ENCODE assay signal across 1 cellular context in the genomic region with DNA sequence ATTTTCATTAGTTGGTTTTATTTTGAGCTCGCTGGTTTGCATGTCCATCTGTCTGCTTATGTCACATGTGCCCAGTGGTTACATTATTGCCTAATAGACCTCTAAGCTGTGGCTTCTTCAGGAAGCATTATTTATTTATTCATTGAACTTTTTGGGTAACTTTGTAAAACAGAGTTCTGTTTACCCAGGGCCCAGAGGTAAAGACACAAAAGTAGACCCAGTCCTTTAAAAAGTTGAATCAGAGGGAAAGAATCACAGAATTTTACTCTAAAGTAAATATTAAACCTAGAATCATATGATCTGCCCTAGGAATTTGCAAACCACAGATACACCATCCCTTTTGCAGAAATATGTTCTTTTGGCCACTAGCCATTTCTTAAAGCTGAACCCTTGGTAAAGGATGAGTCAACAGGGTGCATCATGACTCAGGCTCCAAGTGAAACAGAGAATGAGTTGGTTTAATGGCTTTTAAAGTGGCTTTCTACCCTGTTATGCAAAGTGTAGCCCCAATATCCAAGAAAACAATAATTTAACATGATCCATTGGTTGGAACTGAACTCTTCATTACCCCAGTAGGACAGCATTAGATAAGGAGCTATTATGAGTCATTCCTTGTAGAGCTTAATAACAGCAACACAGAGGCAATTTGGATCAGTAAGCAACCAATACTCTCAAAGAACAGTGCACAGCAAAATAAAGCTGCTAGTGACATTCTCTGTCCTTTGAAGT.
TF ChIP-seq lines count a peak whose summit lies in the region.

No MANE protein-coding gene starts in this region.

TF ChIP-seq in GM23338, 12 proteins besides CTCF, POLR2A, EP300 and RAD21 (continued from another document):
- TF ChIP-seq, protein P1, sequence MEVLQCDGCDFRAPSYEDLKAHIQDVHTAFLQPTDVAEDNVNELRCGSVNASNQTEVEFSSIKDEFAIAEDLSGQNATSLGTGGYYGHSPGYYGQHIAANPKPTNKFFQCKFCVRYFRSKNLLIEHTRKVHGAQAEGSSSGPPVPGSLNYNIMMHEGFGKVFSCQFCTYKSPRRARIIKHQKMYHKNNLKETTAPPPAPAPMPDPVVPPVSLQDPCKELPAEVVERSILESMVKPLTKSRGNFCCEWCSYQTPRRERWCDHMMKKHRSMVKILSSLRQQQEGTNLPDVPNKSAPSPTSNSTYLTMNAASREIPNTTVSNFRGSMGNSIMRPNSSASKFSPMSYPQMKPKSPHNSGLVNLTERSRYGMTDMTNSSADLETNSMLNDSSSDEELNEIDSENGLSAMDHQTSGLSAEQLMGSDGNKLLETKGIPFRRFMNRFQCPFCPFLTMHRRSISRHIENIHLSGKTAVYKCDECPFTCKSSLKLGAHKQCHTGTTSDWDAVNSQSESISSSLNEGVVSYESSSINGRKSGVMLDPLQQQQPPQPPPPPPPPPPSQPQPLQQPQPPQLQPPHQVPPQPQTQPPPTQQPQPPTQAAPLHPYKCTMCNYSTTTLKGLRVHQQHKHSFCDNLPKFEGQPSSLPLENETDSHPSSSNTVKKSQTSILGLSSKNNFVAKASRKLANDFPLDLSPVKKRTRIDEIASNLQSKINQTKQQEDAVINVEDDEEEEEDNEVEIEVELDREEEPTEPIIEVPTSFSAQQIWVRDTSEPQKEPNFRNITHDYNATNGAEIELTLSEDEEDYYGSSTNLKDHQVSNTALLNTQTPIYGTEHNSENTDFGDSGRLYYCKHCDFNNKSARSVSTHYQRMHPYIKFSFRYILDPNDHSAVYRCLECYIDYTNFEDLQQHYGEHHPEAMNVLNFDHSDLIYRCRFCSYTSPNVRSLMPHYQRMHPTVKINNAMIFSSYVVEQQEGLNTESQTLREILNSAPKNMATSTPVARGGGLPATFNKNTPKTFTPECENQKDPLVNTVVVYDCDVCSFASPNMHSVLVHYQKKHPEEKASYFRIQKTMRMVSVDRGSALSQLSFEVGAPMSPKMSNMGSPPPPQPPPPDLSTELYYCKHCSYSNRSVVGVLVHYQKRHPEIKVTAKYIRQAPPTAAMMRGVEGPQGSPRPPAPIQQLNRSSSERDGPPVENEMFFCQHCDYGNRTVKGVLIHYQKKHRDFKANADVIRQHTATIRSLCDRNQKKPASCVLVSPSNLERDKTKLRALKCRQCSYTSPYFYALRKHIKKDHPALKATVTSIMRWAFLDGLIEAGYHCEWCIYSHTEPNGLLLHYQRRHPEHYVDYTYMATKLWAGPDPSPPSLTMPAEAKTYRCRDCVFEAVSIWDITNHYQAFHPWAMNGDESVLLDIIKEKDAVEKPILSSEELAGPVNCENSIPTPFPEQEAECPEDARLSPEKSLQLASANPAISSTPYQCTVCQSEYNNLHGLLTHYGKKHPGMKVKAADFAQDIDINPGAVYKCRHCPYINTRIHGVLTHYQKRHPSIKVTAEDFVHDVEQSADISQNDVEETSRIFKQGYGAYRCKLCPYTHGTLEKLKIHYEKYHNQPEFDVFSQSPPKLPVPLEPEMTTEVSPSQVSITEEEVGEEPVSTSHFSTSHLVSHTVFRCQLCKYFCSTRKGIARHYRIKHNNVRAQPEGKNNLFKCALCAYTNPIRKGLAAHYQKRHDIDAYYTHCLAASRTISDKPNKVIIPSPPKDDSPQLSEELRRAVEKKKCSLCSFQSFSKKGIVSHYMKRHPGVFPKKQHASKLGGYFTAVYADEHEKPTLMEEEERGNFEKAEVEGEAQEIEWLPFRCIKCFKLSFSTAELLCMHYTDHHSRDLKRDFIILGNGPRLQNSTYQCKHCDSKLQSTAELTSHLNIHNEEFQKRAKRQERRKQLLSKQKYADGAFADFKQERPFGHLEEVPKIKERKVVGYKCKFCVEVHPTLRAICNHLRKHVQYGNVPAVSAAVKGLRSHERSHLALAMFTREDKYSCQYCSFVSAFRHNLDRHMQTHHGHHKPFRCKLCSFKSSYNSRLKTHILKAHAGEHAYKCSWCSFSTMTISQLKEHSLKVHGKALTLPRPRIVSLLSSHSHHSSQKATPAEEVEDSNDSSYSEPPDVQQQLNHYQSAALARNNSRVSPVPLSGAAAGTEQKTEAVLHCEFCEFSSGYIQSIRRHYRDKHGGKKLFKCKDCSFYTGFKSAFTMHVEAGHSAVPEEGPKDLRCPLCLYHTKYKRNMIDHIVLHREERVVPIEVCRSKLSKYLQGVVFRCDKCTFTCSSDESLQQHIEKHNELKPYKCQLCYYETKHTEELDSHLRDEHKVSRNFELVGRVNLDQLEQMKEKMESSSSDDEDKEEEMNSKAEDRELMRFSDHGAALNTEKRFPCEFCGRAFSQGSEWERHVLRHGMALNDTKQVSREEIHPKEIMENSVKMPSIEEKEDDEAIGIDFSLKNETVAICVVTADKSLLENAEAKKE (CRISPR knock-in tag; IDR thresholded peaks at IDR 0.05) = no peak
- TF ChIP-seq NANOG (IDR thresholded peaks at IDR 0.05; ENCODE audit: borderline replicate concordance) (no peak), POLR2AphosphoS5 (IDR thresholded peaks at IDR 0.05; ENCODE audit: low read depth) (no peak), CREB1 (CRISPR knock-in tag; IDR thresholded peaks at IDR 0.05; ENCODE audit: low read depth) (no peak), EZH2phosphoT487 (IDR thresholded peaks at IDR 0.05; ENCODE audit: unreplicated experiment) (no peak)
- TF ChIP-seq, protein P2, sequence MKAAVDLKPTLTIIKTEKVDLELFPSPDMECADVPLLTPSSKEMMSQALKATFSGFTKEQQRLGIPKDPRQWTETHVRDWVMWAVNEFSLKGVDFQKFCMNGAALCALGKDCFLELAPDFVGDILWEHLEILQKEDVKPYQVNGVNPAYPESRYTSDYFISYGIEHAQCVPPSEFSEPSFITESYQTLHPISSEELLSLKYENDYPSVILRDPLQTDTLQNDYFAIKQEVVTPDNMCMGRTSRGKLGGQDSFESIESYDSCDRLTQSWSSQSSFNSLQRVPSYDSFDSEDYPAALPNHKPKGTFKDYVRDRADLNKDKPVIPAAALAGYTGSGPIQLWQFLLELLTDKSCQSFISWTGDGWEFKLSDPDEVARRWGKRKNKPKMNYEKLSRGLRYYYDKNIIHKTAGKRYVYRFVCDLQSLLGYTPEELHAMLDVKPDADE (IDR thresholded peaks at IDR 0.05) = no peak
